ENCODE assay signal across 8 cellular contexts in genomic region chr1:222813866-222814535, GRCh38. TPM values are rescaled to one million over a fixed set of nuclear protein-coding genes. Genes with fewer than 3 reads are reported as not detected.
DNase-seq lines count a peak whose midpoint lies in the region; ATAC-seq, FAIRE-seq and TF ChIP-seq lines count a peak whose summit lies in the region.

No MANE protein-coding gene starts in this region.

- H3K4me1 ChIP-seq in esophagus squamous epithelium, result peaks cover 0 to 35% (median 11%) of the 10 kb centered on the region in 3 donors

- WGBS in esophagus squamous epithelium, 2 donors, result 67 to 77% methylated on average over 14 of the region's 14 CpGs

- H3K27ac ChIP-seq in RWPE1 (peak overlapping the region; percentile 91), esophagus squamous epithelium (peak overlapping the region; percentile 88 to 94 (median 91))

- POLR2A ChIA-PET in RWPE1 (lab: Yijun Ruan, JAX; ENCODE audit: low non-redundant PET), result no interaction called here

- H3K4me3 ChIP-seq in esophagus squamous epithelium, result peak overlapping the region in 3 of 4 donors; percentile 63 to 81 (median 76)

- DNase-seq in GM12891 (ENCODE audit: insufficient read length, low spot score), result no peak
- DNase-seq in RWPE1 (ENCODE audit: low spot score), result no peak
- DNase-seq in esophagus squamous epithelium (lab: John Stamatoyannopoulos, UW), result no peak
- peak; percentile 41 for DNase-seq in renal cortical epithelial cell (ENCODE audit: low read depth)
- no peak for DNase-seq in NCI-H1105 (lab: John Stamatoyannopoulos, UW)

- intact Hi-C loops in esophagus squamous epithelium (cut with DNase I), result no loop called here

- H3K36me3 ChIP-seq in esophagus squamous epithelium, result no peaks in the 10 kb centered on the region

- CTCF ChIA-PET in RWPE1 (lab: Yijun Ruan, JAX), result no interaction called here

- H3K27me3 ChIP-seq in esophagus squamous epithelium, result no peaks in the 10 kb centered on the region

- ATAC-seq in GM19467 (IDR thresholded peaks at IDR 0.05; ENCODE audit: unreplicated experiment) (no peak), HG02763 (IDR thresholded peaks at IDR 0.05; ENCODE audit: unreplicated experiment) (no peak), HG03095 (IDR thresholded peaks at IDR 0.05; ENCODE audit: unreplicated experiment) (no peak)

- TF ChIP-seq POLR2A in GM12891 (IDR thresholded peaks at IDR 0.05; ENCODE audit: low read depth, low read length) (no peak), esophagus squamous epithelium (IDR thresholded peaks at IDR 0.05) (no peak)

- no peak for TF ChIP-seq CTCF in RWPE1 (conservative IDR thresholded peaks at IDR 0.05; ENCODE audit: low read depth)
- no peak for TF ChIP-seq CTCF in esophagus squamous epithelium (IDR thresholded peaks at IDR 0.05)

- peak; percentile 16 for FAIRE-seq in GM12891 (lab: Jason Lieb, UNC)

- no peaks in the 10 kb centered on the region for H3K9me3 ChIP-seq in esophagus squamous epithelium

TF ChIP-seq in GM12891, 5 proteins besides CTCF, POLR2A, EP300 and RAD21:
- TF ChIP-seq TAF1 (IDR thresholded peaks at IDR 0.05; ENCODE audit: low read depth, low read length), result no peak
- TF ChIP-seq POLR2AphosphoS5 (IDR thresholded peaks at IDR 0.05; ENCODE audit: low read depth, low read length), result no peak
- TF ChIP-seq POU2F2 (IDR thresholded peaks at IDR 0.05; ENCODE audit: low read depth, low read length), result no peak
- TF ChIP-seq SPI1 (IDR thresholded peaks at IDR 0.05; ENCODE audit: low read depth, low read length), result no peak
- TF ChIP-seq PAX5 (IDR thresholded peaks at IDR 0.05; ENCODE audit: insufficient read depth, low read length, severe bottlenecking), result no peak

RNA-seq across cellular contexts. Expression of gene DISP1, which starts 0.8 kb away (rescaled TPM):
- polyA plus RNA-seq in GM12891 (2012; ENCODE audit: low read depth, missing spikeins), result 0.28 TPM
- 1 to 10 TPM; 1.8 to 6.7 (median 3.8) TPM for total RNA-seq in esophagus squamous epithelium
- total RNA-seq in renal cortical epithelial cell, result 2.8 and 13.5 TPM in 2 replicates
